16 cellular contexts compared by ENCODE assay signal in the genomic region with DNA sequence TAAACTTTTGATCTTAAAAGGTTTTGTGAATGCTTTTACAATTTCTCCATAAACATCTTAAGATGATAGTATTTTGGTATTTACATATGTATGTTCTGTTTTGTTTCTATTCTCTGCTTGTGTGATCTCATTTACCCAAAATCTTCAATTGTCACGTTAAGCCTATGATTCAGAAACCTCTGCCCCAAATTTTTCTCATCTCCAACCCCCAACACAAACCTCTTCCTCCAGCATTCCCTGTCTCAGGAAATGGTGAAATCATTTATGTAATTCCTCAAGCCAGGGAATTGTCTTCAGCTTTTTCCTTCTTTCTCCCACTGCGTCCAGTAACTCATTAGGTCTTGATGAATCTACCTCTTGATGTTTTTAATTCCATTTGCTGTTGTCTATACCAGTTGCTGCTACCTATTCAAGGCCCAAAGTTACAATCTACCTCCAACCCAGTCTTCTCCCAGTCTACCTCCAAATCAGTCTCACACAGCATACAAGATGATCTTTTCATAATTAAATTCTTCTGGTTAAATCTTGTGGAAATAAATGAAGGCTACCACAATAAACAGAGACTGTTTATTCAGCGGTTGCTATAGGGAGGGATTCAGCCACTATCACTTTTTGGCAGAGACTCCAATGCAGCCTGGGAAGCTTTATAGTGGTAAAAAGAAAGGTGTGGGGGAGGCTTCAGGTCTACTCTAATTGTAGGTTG. TPM values are rescaled to one million over a fixed set of nuclear protein-coding genes. Genes with fewer than 3 reads are reported as not detected.
A peak's percentile ranks its signal among the peaks of the same experiment; 100 is the strongest.
DNase-seq lines count a peak whose midpoint lies in the region; ATAC-seq and TF ChIP-seq lines count a peak whose summit lies in the region.
"Had no signal": no experiment of that assay in that cellular context is flagged by ENCODE, and none has a peak within 500 bp of the region (broad histone marks: within the 10 kb centered on the region; RNA-seq: fewer than 3 reads in every experiment).

No MANE protein-coding gene starts in this region.

- H3K27ac ChIP-seq in effector memory CD4-positive, alpha-beta T cell (ENCODE audit: insufficient read depth, low read length, poor library complexity, severe bottlenecking): no peak overlapping the region
- H3K27ac ChIP-seq: KMS-11, stomach had no signal

- H3K9me3 ChIP-seq in effector memory CD4-positive, alpha-beta T cell (ENCODE audit: control insufficient read depth, low read length): no peaks in the 10 kb centered on the region
- H3K9me3 ChIP-seq: stomach had no signal

- peaks cover under 1% of the 10 kb centered on the region for H3K4me1 ChIP-seq in effector memory CD4-positive, alpha-beta T cell (ENCODE audit: control insufficient read depth, insufficient read depth, low read length, poor library complexity, severe bottlenecking)

- ATAC-seq in GM21528 (IDR thresholded peaks at IDR 0.05; ENCODE audit: low FRiP score, unreplicated experiment) (no peak), HG02759 (IDR thresholded peaks at IDR 0.05; ENCODE audit: unreplicated experiment) (no peak)

- DNase-seq in GM04503 (ENCODE audit: low read depth) (peak; percentile 77), SW480 (ENCODE audit: low spot score) (peak; percentile 72), fibroblast of mammary gland (ENCODE audit: low read depth) (peak; percentile 88), renal cortical epithelial cell (ENCODE audit: low read depth) (peak; percentile 55)
- no peak for DNase-seq in activated CD4-positive, CD25-positive, alpha-beta regulatory T cell treated with anti-CD3 and anti-CD28 coated beads, Interleukin-2, amount 50 U/mL, for 72 hours
- no peak for DNase-seq in effector memory CD4-positive, alpha-beta T cell
- DNase-seq: activated CD4-positive, CD25-positive, alpha-beta regulatory T cell; CD4-positive, CD25-positive, alpha-beta regulatory T cell; effector CD4-positive, alpha-beta T cell; GF-D8; NCI-H2029 treated with DMSO at 0.1 percent for 48 hours; NK-92 treated with Interleukin-12 subunit alpha and Interleukin-12 subunit beta, amount 100 ng/mL, for 24 hours; stomach had no signal

- no peaks in the 10 kb centered on the region for H3K36me3 ChIP-seq in effector memory CD4-positive, alpha-beta T cell (ENCODE audit: control insufficient read depth, insufficient read depth, low read length)
- H3K36me3 ChIP-seq: stomach had no signal

- H3K4me3 ChIP-seq in fibroblast of mammary gland (ENCODE audit: control insufficient read depth, low read depth, low read length): no peak overlapping the region
- no peak overlapping the region for H3K4me3 ChIP-seq in effector memory CD4-positive, alpha-beta T cell (ENCODE audit: insufficient read depth, low read depth, low read length, poor library complexity, severe bottlenecking)
- H3K4me3 ChIP-seq: stomach had no signal

- H3K27me3 ChIP-seq in effector memory CD4-positive, alpha-beta T cell (replicated peaks; ENCODE audit: control insufficient read depth, insufficient read depth, low read length, poor library complexity, severe bottlenecking): peaks cover 8% of the 10 kb centered on the region
- H3K27me3 ChIP-seq: stomach had no signal

- no peak for TF ChIP-seq CTCF in fibroblast of mammary gland (conservative IDR thresholded peaks at IDR 0.05; ENCODE audit: control insufficient read depth, insufficient read depth, low read depth, low read length)

RNA-seq across cellular contexts. Expression of a gene that starts 5.8 kb away (rescaled TPM):
- 0.87 and 10.3 TPM in 2 replicates for total RNA-seq in renal cortical epithelial cell
- total RNA-seq: CD4-positive, CD25-positive, alpha-beta regulatory T cell had no signal

RNA-seq across cellular contexts. Expression of a gene that starts 39.2 kb away (rescaled TPM):
- 7.1 and 20.2 TPM in 2 replicates for total RNA-seq in renal cortical epithelial cell
- total RNA-seq: CD4-positive, CD25-positive, alpha-beta regulatory T cell had no signal

Comparison
In these comparisons a context has a peak if more than half of its experiments do, and no peak if none do; other contexts are left out.
1. DNase-seq: peak in GM04503 (single experiment), SW480 (single experiment), fibroblast of mammary gland (single experiment) and renal cortical epithelial cell (single experiment); none in activated CD4-positive, CD25-positive, alpha-beta regulatory T cell treated with anti-CD3 and anti-CD28 coated beads, Interleukin-2, amount 50 U/mL, for 72 hours (single experiment) and effector memory CD4-positive, alpha-beta T cell (0 of 3).